Comparison of ENCODE assay signal across 8 cellular contexts in genomic region chr16:4538386-4539235, GRCh38. TPM values are rescaled to one million over a fixed set of nuclear protein-coding genes. Genes with fewer than 3 reads are reported as not detected.
DNase-seq lines count a peak whose midpoint lies in the region; ATAC-seq and TF ChIP-seq lines count a peak whose summit lies in the region.

Gene CDIP1, minus strand, starts transcription at chr16:4538773. Its CDS starts 24,643 bp downstream, at chr16:4514130.

- CTCF ChIA-PET in activated CD4-positive, alpha-beta memory T cell treated with anti-CD3 and anti-CD28 coated beads for 36 hours (lab: Charles Lee), result interaction anchor here (0.6 to 1.5 kb wide), 4 partner anchors 9 to 138 kb away, joined by 3 to 10 read pairs (median 4); no protein-coding TSS in a partner anchor

- TF ChIP-seq CTCF in AG10803 (conservative IDR thresholded peaks at IDR 0.05; ENCODE audit: low read length) (no peak), left lung (IDR thresholded peaks at IDR 0.05) (peak; percentile 12 to 24)

- peaks cover 0 to 16% of the 10 kb centered on the region in 2 donors for H3K9me3 ChIP-seq in left lung

- POLR2A ChIA-PET in activated CD4-positive, alpha-beta memory T cell treated with anti-CD3 and anti-CD28 coated beads for 36 hours (lab: Charles Lee), result interaction anchor here (0.8 to 1.1 kb wide), 6 partner anchors 9 to 228 kb away, joined by 3 to 4 read pairs (median 3); partner anchors contain the start of genes CORO7 and MGRN1

- peaks cover 8% of the 10 kb centered on the region for H3K36me3 Mint-ChIP-seq in activated CD4-positive, alpha-beta memory T cell treated with anti-CD3 and anti-CD28 coated beads for 36 hours

- peak within 1 kb of the TSS; percentile 72 for H3K4me3 Mint-ChIP-seq in activated CD4-positive, alpha-beta memory T cell treated with anti-CD3 and anti-CD28 coated beads for 36 hours

- H3K27me3 Mint-ChIP-seq in activated CD4-positive, alpha-beta memory T cell treated with anti-CD3 and anti-CD28 coated beads for 36 hours, result no peaks in the 10 kb centered on the region

- H3K4me1 Mint-ChIP-seq in activated CD4-positive, alpha-beta memory T cell treated with anti-CD3 and anti-CD28 coated beads for 36 hours (ENCODE audit: low read depth), result peaks cover 33% of the 10 kb centered on the region

- H3K4me1 ChIP-seq in left lung, result peaks cover 5 to 18% of the 10 kb centered on the region in 2 donors

- intact Hi-C loops in activated CD4-positive, alpha-beta memory T cell treated with anti-CD3 and anti-CD28 coated beads for 36 hours (cut with micrococcal nuclease), result loop anchor here (1.0 to 5.0 kb wide), 5 partner anchors 9 to 126 kb away; partner anchors contain the start of genes DNAJA3 and HMOX2
- intact Hi-C loops in left lung (cut with DNase I), result no loop called here

- H3K27ac Mint-ChIP-seq in activated CD4-positive, alpha-beta memory T cell treated with anti-CD3 and anti-CD28 coated beads for 36 hours, result peak within 1 kb of the TSS; percentile 12

- DNase-seq in AG10803 (ENCODE audit: low read depth), result peak; percentile 88
- peak; percentile 84 for DNase-seq in GM19238 (ENCODE audit: insufficient read length, low spot score)
- peak; percentile 97 for DNase-seq in NCI-H69 (lab: John Stamatoyannopoulos, UW)
- DNase-seq in activated CD4-positive, alpha-beta memory T cell treated with anti-CD3 and anti-CD28 coated beads for 36 hours, result peak; percentile 99
- DNase-seq in dermis microvascular lymphatic vessel endothelial cell (ENCODE audit: low read depth in 2 of 2), result peak; percentile 93 to 95
- peak; percentile 96 to 97 for DNase-seq in left lung
- peak; percentile 96 for DNase-seq in stimulated activated CD4-positive, alpha-beta T cell treated with anti-CD3 and anti-CD28 coated beads, Interleukin-2, amount 100 ng/mL, for 4 hours (ENCODE audit: low read depth)

- H3K27ac ChIP-seq in left lung, result peak within 1 kb of the TSS; percentile 74 to 80

- ATAC-seq in HG03457 (IDR thresholded peaks at IDR 0.05; ENCODE audit: unreplicated experiment) (peak; percentile 68), left lung (peak; percentile 97)

- peaks cover 11% of the 10 kb centered on the region for H3K9me3 Mint-ChIP-seq in activated CD4-positive, alpha-beta memory T cell treated with anti-CD3 and anti-CD28 coated beads for 36 hours

- peak within 1 kb of the TSS; percentile 68 for H3K4me3 ChIP-seq in AG10803 (ENCODE audit: low read length)
- H3K4me3 ChIP-seq in left lung, result peak within 1 kb of the TSS; percentile 80 to 82

- no peaks in the 10 kb centered on the region for H3K36me3 ChIP-seq in left lung

- H3K27me3 ChIP-seq in left lung, result peaks cover 0 to 19% of the 10 kb centered on the region in 2 donors

RNA-seq across cellular contexts. Expression of gene CDIP1, which starts in this region (rescaled TPM):
- total RNA-seq in activated CD4-positive, alpha-beta memory T cell treated with anti-CD3 and anti-CD28 coated beads for 36 hours, result 10 to 100 TPM; 25.7 to 27.5 TPM
- total RNA-seq in dermis microvascular lymphatic vessel endothelial cell (4.7 and 11.9 TPM in 2 replicates), left lung (10 to 100 TPM; 22.2 to 27.0 TPM)

Comparison
In these comparisons a context has a peak if more than half of its experiments do, and no peak if none do; other contexts are left out.
1. Peak in every context shown above with its lines: DNase-seq, ATAC-seq, H3K4me3 ChIP-seq and H3K27ac ChIP-seq.